ENCODE assay signal across 10 cellular contexts in genomic region chr1:28577738-28578536, GRCh38. TPM values are rescaled to one million over a fixed set of nuclear protein-coding genes. Genes with fewer than 3 reads are reported as not detected.
A peak's percentile ranks its signal among the peaks of the same experiment; 100 is the strongest.
DNase-seq lines count a peak whose midpoint lies in the region; ATAC-seq lines count a peak whose summit lies in the region.
"Had no signal": no experiment of that assay in that cellular context is flagged by ENCODE, and none has a peak within 500 bp of the region (broad histone marks: within the 10 kb centered on the region; RNA-seq: fewer than 3 reads in every experiment).

No MANE protein-coding gene starts in this region.

- peaks cover 64% of the 10 kb centered on the region for H3K36me3 ChIP-seq in HUES48 (ENCODE audit: control insufficient read depth, insufficient read depth, low read length)

- in situ Hi-C loops in G401 (cut with HindIII; ENCODE audit: low sequenced_read_pairs): no loop called here

- peaks cover 28% of the 10 kb centered on the region for H3K36me3 Mint-ChIP-seq in natural killer cell treated with Interleukin-12 subunit alpha and Interleukin-12 subunit beta and Interleukin-15 and Interleukin-18, amount 100 ng/mL, for 72 hours

- no peaks in the 10 kb centered on the region for H3K27me3 Mint-ChIP-seq in natural killer cell treated with Interleukin-12 subunit alpha and Interleukin-12 subunit beta and Interleukin-15 and Interleukin-18, amount 100 ng/mL, for 72 hours

- no peaks in the 10 kb centered on the region for H3K27me3 ChIP-seq in HUES48 (ENCODE audit: control insufficient read depth, insufficient read depth, low read length)
- H3K27me3 ChIP-seq: gastroesophageal sphincter, tibial nerve had no signal

- peak overlapping the region; percentile 98 for H3K4me3 Mint-ChIP-seq in natural killer cell treated with Interleukin-12 subunit alpha and Interleukin-12 subunit beta and Interleukin-15 and Interleukin-18, amount 100 ng/mL, for 72 hours

- DNase-seq in EL (peak; percentile 38), G401 (ENCODE audit: low spot score) (no peak), T1000 (lab: John Stamatoyannopoulos, UW) (no peak)
- DNase-seq in activated CD8-positive, alpha-beta memory T cell treated with anti-CD3 and anti-CD28 coated beads, Interleukin-2, amount 50 U/mL, for 48 hours: peak; percentile 76
- DNase-seq in natural killer cell treated with Interleukin-12 subunit alpha and Interleukin-12 subunit beta and Interleukin-15 and Interleukin-18, amount 100 ng/mL, for 72 hours (ENCODE audit: low spot score): no peak

- H3K27ac Mint-ChIP-seq in natural killer cell treated with Interleukin-12 subunit alpha and Interleukin-12 subunit beta and Interleukin-15 and Interleukin-18, amount 100 ng/mL, for 72 hours: peak overlapping the region; percentile 89 to 95

- H3K4me1 ChIP-seq in HUES48 (ENCODE audit: control insufficient read depth, insufficient read depth, low read length): peaks cover 7% of the 10 kb centered on the region; the same call in 1 of the 2 replicates

- H3K9me3 Mint-ChIP-seq in natural killer cell treated with Interleukin-12 subunit alpha and Interleukin-12 subunit beta and Interleukin-15 and Interleukin-18, amount 100 ng/mL, for 72 hours: no peaks in the 10 kb centered on the region

- no peak for ATAC-seq in natural killer cell treated with Interleukin-12 subunit alpha and Interleukin-12 subunit beta and Interleukin-15 and Interleukin-18, amount 100 ng/mL, for 72 hours
- no peak for ATAC-seq in GM21576 (IDR thresholded peaks at IDR 0.05; ENCODE audit: unreplicated experiment)
- ATAC-seq: gastroesophageal sphincter had no signal

- H3K4me3 ChIP-seq in HUES48 (ENCODE audit: low read depth, low read length): no peak overlapping the region
- H3K4me3 ChIP-seq: gastroesophageal sphincter, tibial nerve had no signal

- no peaks in the 10 kb centered on the region for H3K9me3 ChIP-seq in HUES48 (ENCODE audit: control insufficient read depth, insufficient read depth, low read length)
- H3K9me3 ChIP-seq: gastroesophageal sphincter, tibial nerve had no signal

- H3K27ac ChIP-seq in HUES48 (ENCODE audit: low read depth, low read length): peak overlapping the region; percentile 48
- H3K27ac ChIP-seq: tibial nerve, VCaP had no signal

- H3K4me1 Mint-ChIP-seq in natural killer cell treated with Interleukin-12 subunit alpha and Interleukin-12 subunit beta and Interleukin-15 and Interleukin-18, amount 100 ng/mL, for 72 hours (ENCODE audit: low read depth in 2 of 2): peaks cover 33 to 34% of the 10 kb centered on the region in 2 donors

- H3K9ac ChIP-seq in HUES48 (ENCODE audit: low read depth, low read length): no peak overlapping the region

RNA-seq across cellular contexts. Expression of gene RAB42, which starts 14.1 kb away (rescaled TPM):
- total RNA-seq in natural killer cell treated with Interleukin-12 subunit alpha and Interleukin-12 subunit beta and Interleukin-15 and Interleukin-18, amount 100 ng/mL, for 72 hours: not detected
- not detected in 2 replicates for total RNA-seq in G401 (2014; rRNA removed; shearing (Covaris generic))

RNA-seq across cellular contexts. Expression of gene TRNAU1AP, which starts 25.1 kb away (rescaled TPM):
- 10 to 100 TPM; 43.1 to 44.3 TPM for total RNA-seq in natural killer cell treated with Interleukin-12 subunit alpha and Interleukin-12 subunit beta and Interleukin-15 and Interleukin-18, amount 100 ng/mL, for 72 hours
- 20.2 and 35.6 TPM in 2 replicates for total RNA-seq in G401 (2014; rRNA removed; shearing (Covaris generic))

Comparison
In these comparisons a context has a peak if more than half of its experiments do, and no peak if none do; other contexts are left out.
1. DNase-seq: peak in EL (single experiment) and activated CD8-positive, alpha-beta memory T cell treated with anti-CD3 and anti-CD28 coated beads, Interleukin-2, amount 50 U/mL, for 48 hours (single experiment); none in natural killer cell treated with Interleukin-12 subunit alpha and Interleukin-12 subunit beta and Interleukin-15 and Interleukin-18, amount 100 ng/mL, for 72 hours (single experiment), G401 (single experiment) and T1000 (single experiment).